In genomic region chr2:16222326-16222725, GRCh38 we compare ENCODE assay signal across 16 cellular contexts.
DNase-seq lines count a peak whose midpoint lies in the region; TF ChIP-seq lines count a peak whose summit lies in the region.
"Had no signal": no experiment of that assay in that cellular context is flagged by ENCODE, and none has a peak within 500 bp of the region (broad histone marks: within the 10 kb centered on the region; RNA-seq: fewer than 3 reads in every experiment).

No MANE protein-coding gene starts in this region.

- H3K27ac Mint-ChIP-seq in endodermal cell (no peak overlapping the region), neural progenitor cell (peak overlapping the region; percentile 88)
- H3K27ac Mint-ChIP-seq: CD8-positive, alpha-beta T cell had no signal

- H3K9me2 ChIP-seq in OCI-LY7 (ENCODE audit: insufficient read depth, low read length), result no peaks in the 10 kb centered on the region

- H3K27me3 ChIP-seq in HUES64 (ENCODE audit: insufficient read depth, low read length) (no peaks in the 10 kb centered on the region), endodermal cell (ENCODE audit: control insufficient read depth, insufficient read depth, low read length, poor library complexity, severe bottlenecking) (no peaks in the 10 kb centered on the region), neural progenitor cell (no peaks in the 10 kb centered on the region)
- H3K27me3 ChIP-seq: BLaER1 had no signal

- no peak overlapping the region for H3K9ac ChIP-seq in HUES64 (ENCODE audit: low read depth, low read length)
- no peak overlapping the region for H3K9ac ChIP-seq in endodermal cell (ENCODE audit: extremely low read depth, low read length, poor library complexity, severe bottlenecking)
- no peak overlapping the region for H3K9ac ChIP-seq in neural progenitor cell
- H3K9ac ChIP-seq: BLaER1 had no signal

- no TSS peak for BruUV-seq in OCI-LY7 (replicated peaks; lab: Mats Ljungman, UMichigan)

- no peak overlapping the region for H3K4me3 Mint-ChIP-seq in endodermal cell
- peak overlapping the region; percentile 12 for H3K4me3 Mint-ChIP-seq in neural progenitor cell
- H3K4me3 Mint-ChIP-seq: CD4-positive, CD25-positive, alpha-beta regulatory T cell; CD8-positive, alpha-beta T cell had no signal

- in situ Hi-C loops in KBM-7 (cut with MboI; ENCODE audit: low pct_unique_long_range_greater_than_20kb, low sequenced_read_pairs) (no loop called here), GM13977 (cut with MboI; ENCODE audit: low pct_unique_long_range_greater_than_20kb, low sequenced_read_pairs, unreplicated experiment) (no loop called here)

- H3K27ac ChIP-seq in HUES64 (ENCODE audit: low read depth, low read length) (peak overlapping the region; percentile 50; the same call in 1 of the 2 replicates), endodermal cell (ENCODE audit: low read depth, low read length) (peak overlapping the region; percentile 97), neural progenitor cell (peak overlapping the region; percentile 58), OCI-LY7 (ENCODE audit: low read depth, low read length, poor library complexity, severe bottlenecking) (no peak overlapping the region)
- H3K27ac ChIP-seq: BLaER1, C4-2B had no signal

- peaks cover 7% of the 10 kb centered on the region for H4K20me1 ChIP-seq in neural progenitor cell (ENCODE audit: low read depth)
- H4K20me1 ChIP-seq in OCI-LY7 (ENCODE audit: insufficient read depth, low read length), result no peaks in the 10 kb centered on the region
- H4K20me1 ChIP-seq: BLaER1 had no signal

- TF ChIP-seq CTCF in endodermal cell (conservative IDR thresholded peaks at IDR 0.05) (no peak), neural progenitor cell (IDR thresholded peaks at IDR 0.05) (no peak), GM13977 (IDR thresholded peaks at IDR 0.05; ENCODE audit: extremely low read depth, insufficient read depth, missing control alignments) (no peak), OCI-LY7 (conservative IDR thresholded peaks at IDR 0.05; ENCODE audit: low read length) (no peak)

- H3K4me1 ChIP-seq in HUES64 (ENCODE audit: insufficient read depth, low read length) (peaks cover 26% of the 10 kb centered on the region), endodermal cell (ENCODE audit: control insufficient read depth, insufficient read depth, low read length) (peaks cover 2% of the 10 kb centered on the region), neural progenitor cell (peaks cover 37% of the 10 kb centered on the region), OCI-LY7 (ENCODE audit: insufficient read depth, low read length, poor library complexity, severe bottlenecking) (no peaks in the 10 kb centered on the region)
- H3K4me1 ChIP-seq: BLaER1 had no signal

- POLR2A ChIA-PET in OCI-LY7 (lab: Charles Lee), result interaction anchor here (0.6 kb wide), 1 partner anchor 524 kb away, joined by 4 read pairs; no protein-coding TSS in a partner anchor

- peaks cover 13% of the 10 kb centered on the region for H3K4me1 Mint-ChIP-seq in endodermal cell
- peaks cover 69% of the 10 kb centered on the region for H3K4me1 Mint-ChIP-seq in neural progenitor cell
- H3K4me1 Mint-ChIP-seq: CD4-positive, CD25-positive, alpha-beta regulatory T cell had no signal

- no peaks in the 10 kb centered on the region for H3K9me3 Mint-ChIP-seq in endodermal cell
- peaks cover 8% of the 10 kb centered on the region for H3K9me3 Mint-ChIP-seq in neural progenitor cell
- H3K9me3 Mint-ChIP-seq: CD8-positive, alpha-beta T cell had no signal

- H3F3A ChIP-seq in neural progenitor cell (ENCODE audit: low read depth), result peaks cover 52% of the 10 kb centered on the region

- H3K27me3 Mint-ChIP-seq in endodermal cell (ENCODE audit: insufficient read depth) (peaks cover 2% of the 10 kb centered on the region), neural progenitor cell (ENCODE audit: insufficient read depth, low read depth) (peaks cover 20% of the 10 kb centered on the region)

- no peaks in the 10 kb centered on the region for H3K36me3 Mint-ChIP-seq in endodermal cell (ENCODE audit: low read depth)
- H3K36me3 Mint-ChIP-seq in neural progenitor cell, result peaks cover 6% of the 10 kb centered on the region
- H3K36me3 Mint-ChIP-seq: CD4-positive, CD25-positive, alpha-beta regulatory T cell; CD8-positive, alpha-beta T cell had no signal

- H3K36me3 ChIP-seq in HUES64 (ENCODE audit: insufficient read depth, low read length), result no peaks in the 10 kb centered on the region
- no peaks in the 10 kb centered on the region for H3K36me3 ChIP-seq in endodermal cell (ENCODE audit: control insufficient read depth, insufficient read depth, low read length)
- H3K36me3 ChIP-seq in neural progenitor cell, result no peaks in the 10 kb centered on the region
- H3K36me3 ChIP-seq in OCI-LY7 (ENCODE audit: insufficient read depth, low read length), result no peaks in the 10 kb centered on the region
- H3K36me3 ChIP-seq: BLaER1 had no signal

- H3K9me3 ChIP-seq in HUES64 (ENCODE audit: insufficient read depth, low read depth, low read length) (no peaks in the 10 kb centered on the region), endodermal cell (ENCODE audit: control insufficient read depth, low read length) (no peaks in the 10 kb centered on the region), neural progenitor cell (ENCODE audit: low read depth) (no peaks in the 10 kb centered on the region), OCI-LY7 (ENCODE audit: low read length) (no peaks in the 10 kb centered on the region)
- H3K9me3 ChIP-seq: BLaER1, Caco-2 had no signal

- intact Hi-C loops in OCI-LY7 (cut with micrococcal nuclease; ENCODE audit: unreplicated experiment), result no loop called here

- H2AFZ ChIP-seq in neural progenitor cell (replicated peaks) (no peak overlapping the region), OCI-LY7 (ENCODE audit: low read length) (no peak overlapping the region)

- H3K4me3 ChIP-seq in HUES64 (ENCODE audit: low read length), result no peak overlapping the region
- H3K4me3 ChIP-seq in endodermal cell (ENCODE audit: low read length), result no peak overlapping the region
- H3K4me3 ChIP-seq in neural progenitor cell, result no peak overlapping the region
- H3K4me3 ChIP-seq in OCI-LY7 (ENCODE audit: low read depth, low read length, poor library complexity, severe bottlenecking), result no peak overlapping the region
- H3K4me3 ChIP-seq: BLaER1 had no signal

- H3K79me2 ChIP-seq in neural progenitor cell (ENCODE audit: low read depth), result no peaks in the 10 kb centered on the region
- no peaks in the 10 kb centered on the region for H3K79me2 ChIP-seq in OCI-LY7 (ENCODE audit: insufficient read depth, low read depth, low read length)

- DNase-seq in endodermal cell (no peak), neural progenitor cell (ENCODE audit: low spot score) (no peak), NAMALWA (ENCODE audit: low spot score) (no peak), KBM-7 (no peak), GM13977 (ENCODE audit: low spot score) (no peak), OCI-LY7 (ENCODE audit: low spot score) (no peak)
- DNase-seq: Caco-2; CD4-positive, CD25-positive, alpha-beta regulatory T cell; CD8-positive, alpha-beta T cell; DMS153; DND-41; GOT3; HCEC 1CT had no signal

- CTCF ChIA-PET in OCI-LY7 (lab: Charles Lee; ENCODE audit: unreplicated experiment), result no interaction called here

- H3K4me2 ChIP-seq in neural progenitor cell, result peak overlapping the region; percentile 64
- no peak overlapping the region for H3K4me2 ChIP-seq in OCI-LY7 (ENCODE audit: low read length)
- H3K4me2 ChIP-seq: BLaER1 had no signal

- WGBS in HUES64, result 97% methylated on average over 2 of the region's 2 CpGs
- WGBS in endodermal cell (ENCODE audit: insufficient coverage in 1 of 2, insufficient read length in 1 of 2), 2 experiments, result 92 to 100% methylated on average over 2 of the region's 2 CpGs
